8 cellular contexts compared by ENCODE assay signal in genomic region chr13:42990147-42990990, GRCh38. TPM values are rescaled to one million over a fixed set of nuclear protein-coding genes. Genes with fewer than 3 reads are reported as not detected.
DNase-seq lines count a peak whose midpoint lies in the region; TF ChIP-seq lines count a peak whose summit lies in the region.

No MANE protein-coding gene starts in this region.

- CTCF ChIA-PET in OCI-LY7 (lab: Charles Lee; ENCODE audit: unreplicated experiment): no interaction called here

- no peaks in the 10 kb centered on the region for H4K20me1 ChIP-seq in OCI-LY7 (ENCODE audit: insufficient read depth, low read length)
- H4K20me1 ChIP-seq in neural progenitor cell (ENCODE audit: low read depth): no peaks in the 10 kb centered on the region

- H3K27ac ChIP-seq in coronary artery: peak overlapping the region in 1 of 2 donors; percentile 20
- H3K27ac ChIP-seq in parathyroid adenoma: no peak overlapping the region
- no peak overlapping the region for H3K27ac ChIP-seq in OCI-LY7 (ENCODE audit: low read depth, low read length, poor library complexity, severe bottlenecking)
- no peak overlapping the region for H3K27ac ChIP-seq in neural progenitor cell

- H3K9me3 ChIP-seq in parathyroid adenoma (ENCODE audit: control insufficient read depth, low read length): no peaks in the 10 kb centered on the region
- no peaks in the 10 kb centered on the region for H3K9me3 ChIP-seq in OCI-LY7 (ENCODE audit: low read length)
- H3K9me3 ChIP-seq in neural progenitor cell (ENCODE audit: low read depth): no peaks in the 10 kb centered on the region

- H3K27me3 ChIP-seq in parathyroid adenoma (ENCODE audit: control insufficient read depth, insufficient read depth, low read length): no peaks in the 10 kb centered on the region
- H3K27me3 ChIP-seq in neural progenitor cell: peaks cover 28% of the 10 kb centered on the region

- H3K9me3 Mint-ChIP-seq in neural progenitor cell: no peaks in the 10 kb centered on the region

- H3K4me1 ChIP-seq in parathyroid adenoma: no peaks in the 10 kb centered on the region
- H3K4me1 ChIP-seq in OCI-LY7 (ENCODE audit: insufficient read depth, low read length, poor library complexity, severe bottlenecking): peaks cover 15% of the 10 kb centered on the region
- peaks cover 15% of the 10 kb centered on the region for H3K4me1 ChIP-seq in neural progenitor cell

- peaks cover 15% of the 10 kb centered on the region for H3K4me1 Mint-ChIP-seq in neural progenitor cell

- no peak overlapping the region for H3K27ac Mint-ChIP-seq in neural progenitor cell

- TF ChIP-seq CTCF in coronary artery (IDR thresholded peaks at IDR 0.05) (no peak), parathyroid adenoma (IDR thresholded peaks at IDR 0.05) (no peak), OCI-LY7 (conservative IDR thresholded peaks at IDR 0.05; ENCODE audit: low read length) (no peak), neural progenitor cell (IDR thresholded peaks at IDR 0.05) (no peak)

- no peaks in the 10 kb centered on the region for H3K9me2 ChIP-seq in OCI-LY7 (ENCODE audit: insufficient read depth, low read length)

- H2AFZ ChIP-seq in parathyroid adenoma: peak overlapping the region; percentile 13
- H2AFZ ChIP-seq in OCI-LY7 (ENCODE audit: low read length): no peak overlapping the region
- H2AFZ ChIP-seq in neural progenitor cell (replicated peaks): no peak overlapping the region

- no TSS peak for BruUV-seq in OCI-LY7 (replicated peaks; lab: Mats Ljungman, UMichigan)

- H3F3A ChIP-seq in neural progenitor cell (ENCODE audit: low read depth): no peaks in the 10 kb centered on the region

- H3K4me3 ChIP-seq in coronary artery (peak overlapping the region; percentile 82), parathyroid adenoma (ENCODE audit: low read depth, low read length) (peak overlapping the region; percentile 77), OCI-LY7 (ENCODE audit: low read depth, low read length, poor library complexity, severe bottlenecking) (no peak overlapping the region), neural progenitor cell (no peak overlapping the region)

- H3K79me2 ChIP-seq in parathyroid adenoma (no peaks in the 10 kb centered on the region), OCI-LY7 (ENCODE audit: insufficient read depth, low read depth, low read length) (no peaks in the 10 kb centered on the region), neural progenitor cell (ENCODE audit: low read depth) (no peaks in the 10 kb centered on the region)

- H3K9ac ChIP-seq in parathyroid adenoma (no peak overlapping the region), neural progenitor cell (no peak overlapping the region)

- no peak overlapping the region for H3K4me3 Mint-ChIP-seq in neural progenitor cell

- POLR2A ChIA-PET in OCI-LY7 (lab: Charles Lee): interaction anchor here (0.7 kb wide), 1 partner anchor 380 kb away, joined by 3 read pairs; no protein-coding TSS in a partner anchor

- H3K4me2 ChIP-seq in parathyroid adenoma (ENCODE audit: low read length): peak overlapping the region; percentile 79
- no peak overlapping the region for H3K4me2 ChIP-seq in OCI-LY7 (ENCODE audit: low read length)
- H3K4me2 ChIP-seq in neural progenitor cell: no peak overlapping the region

- H3K27me3 Mint-ChIP-seq in neural progenitor cell (ENCODE audit: insufficient read depth, low read depth): peaks cover 4% of the 10 kb centered on the region

- H3K36me3 ChIP-seq in parathyroid adenoma (ENCODE audit: control insufficient read depth, insufficient read depth, low read length) (no peaks in the 10 kb centered on the region), OCI-LY7 (ENCODE audit: insufficient read depth, low read length) (no peaks in the 10 kb centered on the region), neural progenitor cell (no peaks in the 10 kb centered on the region)

- intact Hi-C loops in OCI-LY7 (cut with micrococcal nuclease; ENCODE audit: unreplicated experiment): no loop called here

- peak; percentile 50 for DNase-seq in EL
- DNase-seq in NCI-H1694 treated with DMSO at 0.1 percent for 48 hours (lab: John Stamatoyannopoulos, UW): peak; percentile 58
- DNase-seq in coronary artery (ENCODE audit: low spot score): no peak
- DNase-seq in OCI-LY7 (ENCODE audit: low spot score): no peak
- DNase-seq in SHP77 treated with DMSO at 0.1 percent for 48 hours (lab: John Stamatoyannopoulos, UW): no peak
- DNase-seq in stimulated activated CD4-positive, alpha-beta T cell treated with anti-CD3 and anti-CD28 coated beads, Interleukin-2, amount 100 ng/mL, for 48 hours: no peak
- no peak for DNase-seq in neural progenitor cell (ENCODE audit: low spot score)

- no peaks in the 10 kb centered on the region for H3K36me3 Mint-ChIP-seq in neural progenitor cell

RNA-seq across cellular contexts. Expression of gene EPSTI1, which starts 1.7 kb away (rescaled TPM):
- 0.10 and 2.1 TPM in 2 replicates for total RNA-seq in OCI-LY7 (2014; rRNA removed; shearing (Covaris generic))
- total RNA-seq in OCI-LY7 (2022) (0.49 TPM in 1 of 2 replicates, not detected in the other), neural progenitor cell (ENCODE audit: low replicate concordance) (0.32 and 1.0 TPM in 2 replicates)

RNA-seq across cellular contexts. Expression of gene DNAJC15, which starts 33.0 kb away (rescaled TPM):
- 0.57 and 2.2 TPM in 2 replicates for total RNA-seq in OCI-LY7 (2014; rRNA removed; shearing (Covaris generic))
- not detected in 2 replicates for total RNA-seq in OCI-LY7 (2022)
- total RNA-seq in neural progenitor cell (ENCODE audit: low replicate concordance): 2.7 and 3.2 TPM in 2 replicates

Comparison
In these comparisons a context has a peak if more than half of its experiments do, and no peak if none do; other contexts are left out.
1. DNase-seq: peak in EL (single experiment) and NCI-H1694 treated with DMSO at 0.1 percent for 48 hours (single experiment); none in coronary artery (single experiment), OCI-LY7 (single experiment), SHP77 treated with DMSO at 0.1 percent for 48 hours (single experiment), stimulated activated CD4-positive, alpha-beta T cell treated with anti-CD3 and anti-CD28 coated beads, Interleukin-2, amount 100 ng/mL, for 48 hours (0 of 2) and neural progenitor cell (single experiment).
2. H3K4me3 ChIP-seq: peak in coronary artery (single experiment) and parathyroid adenoma (single experiment); none in OCI-LY7 (single experiment) and neural progenitor cell (single experiment).